In the genomic region with DNA sequence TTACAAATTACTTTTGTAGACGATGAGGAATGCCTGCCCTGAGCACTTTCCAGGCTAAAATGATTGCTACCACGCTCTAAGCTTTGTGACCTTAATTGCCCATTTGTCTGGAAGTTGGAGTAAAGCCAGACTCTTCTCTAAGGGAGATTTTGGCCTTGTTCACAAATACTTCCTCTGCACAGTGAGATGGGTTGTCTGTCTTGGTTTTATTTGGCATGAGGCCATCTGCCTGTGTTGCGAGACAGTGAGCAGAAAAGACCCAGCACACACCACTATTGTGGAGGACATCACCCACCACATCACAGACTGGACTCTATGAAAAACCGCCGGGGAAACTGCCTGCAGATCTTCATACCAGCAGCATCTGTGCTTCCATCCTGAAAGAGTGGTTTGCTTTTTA, we compare ENCODE assay signal across 11 cellular contexts.
DNase-seq lines count a peak whose midpoint lies in the region; ATAC-seq and TF ChIP-seq lines count a peak whose summit lies in the region.
"Had no signal": no experiment of that assay in that cellular context is flagged by ENCODE, and none has a peak within 500 bp of the region (broad histone marks: within the 10 kb centered on the region; RNA-seq: fewer than 3 reads in every experiment).

No MANE protein-coding gene starts in this region.

- H3K4me1 Mint-ChIP-seq in activated naive CD8-positive, alpha-beta T cell treated with anti-CD3 and anti-CD28 coated beads, Interleukin-2, amount 50 U/mL, for 24 hours: no peaks in the 10 kb centered on the region
- H3K4me1 Mint-ChIP-seq: activated CD8-positive, alpha-beta memory T cell treated with anti-CD3 and anti-CD28 coated beads, Interleukin-2, amount 10 ng/mL, durations not matched to agents 7 days and 5 days had no signal

- no peaks in the 10 kb centered on the region for H3K36me3 Mint-ChIP-seq in activated naive CD8-positive, alpha-beta T cell treated with anti-CD3 and anti-CD28 coated beads, Interleukin-2, amount 50 U/mL, for 24 hours (ENCODE audit: low read depth)
- H3K36me3 Mint-ChIP-seq: activated CD8-positive, alpha-beta memory T cell treated with anti-CD3 and anti-CD28 coated beads, Interleukin-2, amount 10 ng/mL, durations not matched to agents 7 days and 5 days had no signal

- intact Hi-C loops in spleen (cut with DNase I; ENCODE audit: low total_unique reads): no loop called here
- intact Hi-C loops in PC-9 (cut with micrococcal nuclease; ENCODE audit: unreplicated experiment): no loop called here

- H3K9me2 ChIP-seq in PC-9 (ENCODE audit: insufficient read depth): no peaks in the 10 kb centered on the region

- H3K9me3 ChIP-seq in spleen: no peaks in the 10 kb centered on the region
- H3K9me3 ChIP-seq in PC-9 (ENCODE audit: insufficient read depth, low read depth): no peaks in the 10 kb centered on the region
- H3K9me3 ChIP-seq: upper lobe of left lung had no signal

- no peak for ATAC-seq in activated naive CD8-positive, alpha-beta T cell treated with anti-CD3 and anti-CD28 coated beads, Interleukin-2, amount 50 U/mL, for 24 hours
- ATAC-seq: activated CD8-positive, alpha-beta memory T cell treated with anti-CD3 and anti-CD28 coated beads, Interleukin-2, amount 10 ng/mL, durations not matched to agents 7 days and 5 days had no signal

- no peaks in the 10 kb centered on the region for H3K79me2 ChIP-seq in PC-9 (ENCODE audit: low read depth)

- no TSS peak for BruUV-seq in PC-9 (replicated peaks; lab: Mats Ljungman, UMichigan)

- H3K36me3 ChIP-seq in spleen: no peaks in the 10 kb centered on the region
- H3K36me3 ChIP-seq in H7 (replicated peaks; ENCODE audit: control insufficient read depth, insufficient read depth, low read length): no peaks in the 10 kb centered on the region
- H3K36me3 ChIP-seq in PC-9 (ENCODE audit: low read depth): no peaks in the 10 kb centered on the region
- H3K36me3 ChIP-seq: upper lobe of left lung had no signal

- H3K4me1 ChIP-seq in spleen: no peaks in the 10 kb centered on the region
- no peaks in the 10 kb centered on the region for H3K4me1 ChIP-seq in PC-9 (replicated peaks; ENCODE audit: insufficient read depth)

- WGBS in spleen, 5 donors: 18 to 45% (median 21%) methylated on average over 5 of the region's 5 CpGs

- TF ChIP-seq POLR2A in spleen (IDR thresholded peaks at IDR 0.05): no peak

- CTCF ChIA-PET in PC-9 (lab: Charles Lee): no interaction called here

- H2AFZ ChIP-seq in PC-9: no peak overlapping the region

- DNase-seq in EL (peak; percentile 78), NCI-H345 treated with DMSO at 0.1 percent for 48 hours (lab: John Stamatoyannopoulos, UW; ENCODE audit: unreplicated experiment) (peak; percentile 7), cardiac fibroblast (ENCODE audit: low read depth in 2 of 2) (peak; percentile 77 to 85), midbrain (lab: John Stamatoyannopoulos, UW) (peak; percentile 18), spleen (no peak), H7 (no peak), PC-9 (no peak)
- DNase-seq in activated naive CD8-positive, alpha-beta T cell treated with anti-CD3 and anti-CD28 coated beads, Interleukin-2, amount 50 U/mL, for 24 hours: no peak
- DNase-seq: activated CD8-positive, alpha-beta memory T cell treated with anti-CD3 and anti-CD28 coated beads, Interleukin-2, amount 10 ng/mL, durations not matched to agents 7 days and 5 days; NCI-H1048; upper lobe of left lung had no signal

- peaks cover 2% of the 10 kb centered on the region for H3K27me3 Mint-ChIP-seq in activated naive CD8-positive, alpha-beta T cell treated with anti-CD3 and anti-CD28 coated beads, Interleukin-2, amount 50 U/mL, for 24 hours
- H3K27me3 Mint-ChIP-seq: activated CD8-positive, alpha-beta memory T cell treated with anti-CD3 and anti-CD28 coated beads, Interleukin-2, amount 10 ng/mL, durations not matched to agents 7 days and 5 days had no signal

- no peak overlapping the region for H3K4me2 ChIP-seq in PC-9

- H3K4me3 Mint-ChIP-seq in activated naive CD8-positive, alpha-beta T cell treated with anti-CD3 and anti-CD28 coated beads, Interleukin-2, amount 50 U/mL, for 24 hours: no peak overlapping the region
- H3K4me3 Mint-ChIP-seq: activated CD8-positive, alpha-beta memory T cell treated with anti-CD3 and anti-CD28 coated beads, Interleukin-2, amount 10 ng/mL, durations not matched to agents 7 days and 5 days had no signal

- no peaks in the 10 kb centered on the region for H4K20me1 ChIP-seq in PC-9 (ENCODE audit: insufficient read depth)

- H3K4me3 ChIP-seq in cardiac fibroblast (replicated peaks in 1 of 2; ENCODE audit: low read depth in 2 of 2, low read length in 2 of 2) (no peak overlapping the region), spleen (no peak overlapping the region), H7 (ENCODE audit: insufficient read depth, low read depth, low read length) (no peak overlapping the region), PC-9 (no peak overlapping the region)
- H3K4me3 ChIP-seq: upper lobe of left lung had no signal

- no peaks in the 10 kb centered on the region for H3K9me3 Mint-ChIP-seq in activated naive CD8-positive, alpha-beta T cell treated with anti-CD3 and anti-CD28 coated beads, Interleukin-2, amount 50 U/mL, for 24 hours

- TF ChIP-seq CTCF in cardiac fibroblast (IDR thresholded peaks at IDR 0.05; ENCODE audit: low read depth, low read length) (no peak), spleen (IDR thresholded peaks at IDR 0.05 in 8 of 11, conservative IDR thresholded peaks at IDR 0.05 in 3 of 11) (no peak), PC-9 (conservative IDR thresholded peaks at IDR 0.05) (no peak)

- POLR2A ChIA-PET in PC-9 (lab: Charles Lee; ENCODE audit: unreplicated experiment): no interaction called here

- no peaks in the 10 kb centered on the region for H3F3A ChIP-seq in PC-9 (ENCODE audit: insufficient read depth, low read depth)

- no peak overlapping the region for H3K27ac ChIP-seq in spleen
- no peak overlapping the region for H3K27ac ChIP-seq in PC-9
- H3K27ac ChIP-seq: upper lobe of left lung had no signal

- H3K27ac Mint-ChIP-seq in activated naive CD8-positive, alpha-beta T cell treated with anti-CD3 and anti-CD28 coated beads, Interleukin-2, amount 50 U/mL, for 24 hours: no peak overlapping the region
- H3K27ac Mint-ChIP-seq: activated CD8-positive, alpha-beta memory T cell treated with anti-CD3 and anti-CD28 coated beads, Interleukin-2, amount 10 ng/mL, durations not matched to agents 7 days and 5 days had no signal

- H3K27me3 ChIP-seq in spleen (replicated peaks in 1 of 7) (no peaks in the 10 kb centered on the region), H7 (ENCODE audit: control insufficient read depth, insufficient read depth, low read length) (no peaks in the 10 kb centered on the region), PC-9 (ENCODE audit: insufficient read depth, low read depth) (no peaks in the 10 kb centered on the region)
- H3K27me3 ChIP-seq: upper lobe of left lung had no signal

Comparison
In these comparisons a context has a peak if more than half of its experiments do, and no peak if none do; other contexts are left out.
1. DNase-seq: peak in EL (single experiment), NCI-H345 treated with DMSO at 0.1 percent for 48 hours (single experiment), cardiac fibroblast (2 of 2) and midbrain (single experiment); none in spleen (single experiment), H7 (single experiment), PC-9 (0 of 2) and activated naive CD8-positive, alpha-beta T cell treated with anti-CD3 and anti-CD28 coated beads, Interleukin-2, amount 50 U/mL, for 24 hours (single experiment).